In genomic region chr1:159161001-159161718, GRCh38 we compare ENCODE assay signal across 8 cellular contexts. TPM values are rescaled to one million over a fixed set of nuclear protein-coding genes. Genes with fewer than 3 reads are reported as not detected.
A peak's percentile ranks its signal among the peaks of the same experiment; 100 is the strongest.
DNase-seq lines count a peak whose midpoint lies in the region; ATAC-seq, FAIRE-seq and TF ChIP-seq lines count a peak whose summit lies in the region.

No MANE protein-coding gene starts in this region.

- DNase-seq in GM04504 (ENCODE audit: low read depth) (peak; percentile 86), H54 (ENCODE audit: insufficient read length, low spot score) (peak; percentile 40), LNCaP clone FGC (ENCODE audit: low read depth) (peak; percentile 39), SHP77 treated with DMSO at 0.1 percent for 48 hours (lab: John Stamatoyannopoulos, UW) (peak; percentile 44), frontal cortex (ENCODE audit: low spot score in 2 of 2) (peak; percentile 42 to 62), upper lobe of left lung (peak in 1 of 2 donors; percentile 67)
- peak; percentile 28 for DNase-seq in activated effector memory CD4-positive, alpha-beta T cell treated with Interleukin-2 at 50 U/mL for 16 hours

- H3K4me2 ChIP-seq in parathyroid adenoma (ENCODE audit: low read length), result no peak overlapping the region

- H3K36me3 ChIP-seq in parathyroid adenoma (ENCODE audit: control insufficient read depth, insufficient read depth, low read length) (no peaks in the 10 kb centered on the region), upper lobe of left lung (no peaks in the 10 kb centered on the region)

- no peak overlapping the region for H3K9ac ChIP-seq in parathyroid adenoma

- FAIRE-seq in H54 (lab: Jason Lieb, UNC) (peak; percentile 95), frontal cortex (lab: Jason Lieb, UNC) (peak; percentile 84)

- H3K4me3 ChIP-seq in LNCaP clone FGC (ENCODE audit: low read depth, low read length), result no peak overlapping the region
- H3K4me3 ChIP-seq in parathyroid adenoma (ENCODE audit: low read depth, low read length), result no peak overlapping the region
- no peak overlapping the region for H3K4me3 ChIP-seq in upper lobe of left lung

- TF ChIP-seq CTCF in LNCaP clone FGC (IDR thresholded peaks at IDR 0.05; ENCODE audit: control insufficient read depth, extremely low read depth, insufficient read depth) (peak; percentile 100), parathyroid adenoma (IDR thresholded peaks at IDR 0.05) (peak; percentile 73), upper lobe of left lung (IDR thresholded peaks at IDR 0.05) (peak; percentile 89 to 95 (median 90))

- H3K27me3 ChIP-seq in parathyroid adenoma (ENCODE audit: control insufficient read depth, insufficient read depth, low read length) (no peaks in the 10 kb centered on the region), upper lobe of left lung (no peaks in the 10 kb centered on the region)

- H3K9me3 ChIP-seq in parathyroid adenoma (ENCODE audit: control insufficient read depth, low read length), result no peaks in the 10 kb centered on the region
- H3K9me3 ChIP-seq in upper lobe of left lung, result no peaks in the 10 kb centered on the region

- H3K27ac ChIP-seq in parathyroid adenoma (no peak overlapping the region), upper lobe of left lung (no peak overlapping the region)

- no peaks in the 10 kb centered on the region for H3K79me2 ChIP-seq in parathyroid adenoma

- H3K4me1 ChIP-seq in parathyroid adenoma, result no peaks in the 10 kb centered on the region
- peaks cover 5 to 8% (median 7%) of the 10 kb centered on the region in 4 donors for H3K4me1 ChIP-seq in upper lobe of left lung

- ATAC-seq in upper lobe of left lung (ENCODE audit: low FRiP score in 2 of 2), result peak; percentile 94 to 98

- no peak for TF ChIP-seq POLR2A in H54 (IDR thresholded peaks at IDR 0.05; ENCODE audit: low read depth, low read length)
- TF ChIP-seq POLR2A in upper lobe of left lung (IDR thresholded peaks at IDR 0.05), result no peak

- peak overlapping the region; percentile 42 for H2AFZ ChIP-seq in parathyroid adenoma

- 5 to 7% methylated on average over 4 of the region's 4 CpGs for WGBS in upper lobe of left lung, 2 donors

- no peak for TF ChIP-seq EP300 in upper lobe of left lung (IDR thresholded peaks at IDR 0.05)

RNA-seq across cellular contexts. Expression of gene CADM3, which starts 10.3 kb away (rescaled TPM):
- 115 TPM for total RNA-seq in frontal cortex
- 10 to 100 TPM in 1 of 6 donors, 1 to 10 TPM in 4, under 1 TPM in 1; 0.98 to 16.0 (median 2.0) TPM for total RNA-seq in upper lobe of left lung

RNA-seq across cellular contexts. Expression of gene ACKR1, which starts 43.5 kb away (rescaled TPM):
- total RNA-seq in frontal cortex (0.41 TPM), upper lobe of left lung (100 to 1,000 TPM in 1 of 6 donors, 10 to 100 TPM in 4, 1 to 10 TPM in 1; 2.1 to 133 (median 38.4) TPM)
